ENCODE assay signal across 8 cellular contexts in genomic region chr16:10180771-10181163, GRCh38. TPM values are rescaled to one million over a fixed set of nuclear protein-coding genes. Genes with fewer than 3 reads are reported as not detected.
A peak's percentile ranks its signal among the peaks of the same experiment; 100 is the strongest.
DNase-seq lines count a peak whose midpoint lies in the region; ATAC-seq and TF ChIP-seq lines count a peak whose summit lies in the region.

No MANE protein-coding gene starts in this region.

- BruUV-seq in Panc1 (replicated peaks; lab: Mats Ljungman, UMichigan) (no TSS peak), MCF 10A (replicated peaks; lab: Mats Ljungman, UMichigan) (no TSS peak)

- TF ChIP-seq CTCF in GM12864 (IDR thresholded peaks at IDR 0.05; ENCODE audit: low read depth, low read length, missing control alignments) (peak; percentile 62), Panc1 (IDR thresholded peaks at IDR 0.05) (no peak), esophagus squamous epithelium (IDR thresholded peaks at IDR 0.05) (peak in 5 of 6 experiments; percentile 10 to 33 (median 13)), ovary (IDR thresholded peaks at IDR 0.05) (no peak), MCF 10A (IDR thresholded peaks at IDR 0.05; ENCODE audit: unreplicated experiment) (no peak)

- ATAC-seq in Panc1 (no peak), HG03108 (IDR thresholded peaks at IDR 0.05; ENCODE audit: unreplicated experiment) (no peak)

- H3K27ac ChIP-seq in Panc1 (ENCODE audit: low read length) (0 out of 2 replicates have a peak overlapping the region, but pooled peaks have one; percentile 23), esophagus squamous epithelium (no peak overlapping the region), ovary (no peak overlapping the region)

- H3K9me3 ChIP-seq in Panc1 (ENCODE audit: control insufficient read depth, insufficient read depth, low read depth, low read length) (no peaks in the 10 kb centered on the region), esophagus squamous epithelium (no peaks in the 10 kb centered on the region), ovary (no peaks in the 10 kb centered on the region)

- no peak overlapping the region for H3K4me3 Mint-ChIP-seq in MCF 10A (ENCODE audit: unreplicated experiment)

- H3K27me3 ChIP-seq in Panc1 (ENCODE audit: control insufficient read depth, insufficient read depth, low read length) (no peaks in the 10 kb centered on the region), esophagus squamous epithelium (peaks cover 7 to 71% (median 13%) of the 10 kb centered on the region in 4 donors), ovary (no peaks in the 10 kb centered on the region)

- TF ChIP-seq EP300 in ovary (IDR thresholded peaks at IDR 0.05) = no peak

- no peak for TF ChIP-seq POLR2A in esophagus squamous epithelium (IDR thresholded peaks at IDR 0.05)
- no peak for TF ChIP-seq POLR2A in ovary (IDR thresholded peaks at IDR 0.05)

- CTCF ChIA-PET in Panc1 (lab: Charles Lee) (no interaction called here), MCF 10A (lab: Yijun Ruan, JAX) (interaction anchor here (0.9 to 1.1 kb wide), 2 partner anchors 338 to 1042 kb away, joined by 3 to 5 read pairs; no protein-coding TSS in a partner anchor)

- POLR2A ChIA-PET in Panc1 (lab: Charles Lee) = no interaction called here
- POLR2A ChIA-PET in MCF 10A (lab: Yijun Ruan, JAX) = no interaction called here

- H3K27me3 Mint-ChIP-seq in MCF 10A (ENCODE audit: insufficient read depth, unreplicated experiment) = no peaks in the 10 kb centered on the region

- H3K36me3 ChIP-seq in Panc1 (ENCODE audit: control insufficient read depth, insufficient read depth, low read length) = no peaks in the 10 kb centered on the region
- no peaks in the 10 kb centered on the region for H3K36me3 ChIP-seq in esophagus squamous epithelium
- no peaks in the 10 kb centered on the region for H3K36me3 ChIP-seq in ovary

- H3K4me1 ChIP-seq in Panc1 (ENCODE audit: control insufficient read depth, insufficient read depth, low read length) (peaks cover 7% of the 10 kb centered on the region), esophagus squamous epithelium (peaks cover 26 to 37% (median 28%) of the 10 kb centered on the region in 3 donors), ovary (ENCODE audit: insufficient read depth) (peaks cover 4% of the 10 kb centered on the region)

- peaks cover 7% of the 10 kb centered on the region for H3K9me3 Mint-ChIP-seq in MCF 10A (ENCODE audit: unreplicated experiment)

- in situ Hi-C loops in Panc1 (cut with HindIII; ENCODE audit: low pct_unique_long_range_greater_than_20kb, low sequenced_read_pairs) = no loop called here

- H3K4me3 ChIP-seq in GM12864 (ENCODE audit: low read depth, low read length) = no peak overlapping the region
- no peak overlapping the region; a peak in 2 of 4 replicates for H3K4me3 ChIP-seq in Panc1 (ENCODE audit: low read depth in 2 of 2, low read length in 2 of 2)
- peak overlapping the region; percentile 3 to 62 (median 40) for H3K4me3 ChIP-seq in esophagus squamous epithelium
- no peak overlapping the region for H3K4me3 ChIP-seq in ovary

- H3K27ac Mint-ChIP-seq in MCF 10A (ENCODE audit: low read depth, unreplicated experiment) = no peak overlapping the region

- WGBS in esophagus squamous epithelium, 2 donors = 17 to 48% methylated on average over 3 to 6 of the region's 24 CpGs
- 2 to 4% (median 2%) methylated on average over 24 of the region's 24 CpGs for WGBS in ovary, 3 donors

- H3K36me3 Mint-ChIP-seq in MCF 10A (ENCODE audit: insufficient read depth, unreplicated experiment) = no peaks in the 10 kb centered on the region

- intact Hi-C loops in Panc1 (cut with micrococcal nuclease; ENCODE audit: unreplicated experiment) (loop anchor here (5.0 to 10.0 kb wide), 2 partner anchors 533 to 916 kb away; no protein-coding TSS in a partner anchor), esophagus squamous epithelium (cut with DNase I) (loop anchor here (10.0 kb wide), 1 partner anchor 526 kb away; no protein-coding TSS in a partner anchor), ovary (cut with DNase I) (loop anchor here in 3 of 4 donors (5.0 to 10.0 kb wide), 4 partner anchors 146 to 1043 kb away; no protein-coding TSS in a partner anchor), MCF 10A (cut with micrococcal nuclease) (loop anchor here (1.0 to 5.0 kb wide), 3 partner anchors 533 to 1020 kb away; no protein-coding TSS in a partner anchor)

- DNase-seq in GM12864 (ENCODE audit: low read depth) (no peak), Panc1 (ENCODE audit: low read depth, low spot score) (no peak), esophagus squamous epithelium (lab: John Stamatoyannopoulos, UW) (no peak), ovary (peak in 3 of 5 donors; percentile 20 to 41 (median 37)), MCF 10A (ENCODE audit: unreplicated experiment) (no peak), UCSD-AML1 (lab: John Stamatoyannopoulos, UW; ENCODE audit: unreplicated experiment) (no peak), mesenteric fat pad (ENCODE audit: low spot score) (no peak)

- H3K4me1 Mint-ChIP-seq in MCF 10A (ENCODE audit: insufficient read depth, unreplicated experiment) = no peaks in the 10 kb centered on the region

RNA-seq across cellular contexts. Expression of gene GRIN2A, which starts 1.5 kb away (rescaled TPM):
- total RNA-seq in Panc1 (2021; ENCODE audit: unreplicated experiment) (12.3 TPM), esophagus squamous epithelium (under 1 TPM; 0.19 to 0.56 (median 0.35) TPM), ovary (1 to 10 TPM in 2 of 7 donors, under 1 TPM in 4, not detected in 1; 0.08 to 5.4 (median 0.68) TPM), MCF 10A (2022) (not detected in 2 replicates), mesenteric fat pad (0.74 TPM)
- 6.9 TPM for polyA plus RNA-seq in Panc1 (2012; ENCODE audit: insufficient read length)
- under 1 TPM; 0.12 to 0.72 TPM for polyA plus RNA-seq in ovary

Comparison
In these comparisons a context has a peak if more than half of its experiments do, and no peak if none do; other contexts are left out.
1. DNase-seq: peak in ovary (3 of 5); none in GM12864 (single experiment), Panc1 (single experiment), esophagus squamous epithelium (single experiment), MCF 10A (single experiment), UCSD-AML1 (single experiment) and mesenteric fat pad (single experiment).
2. H3K4me3 ChIP-seq: peak in esophagus squamous epithelium (4 of 4); none in GM12864 (single experiment), Panc1 (0 of 2) and ovary (single experiment).
3. CTCF ChIP-seq: peak in GM12864 (single experiment) and esophagus squamous epithelium (5 of 6); none in Panc1 (single experiment), ovary (0 of 3) and MCF 10A (single experiment).